ENCODE assay signal across 25 cellular contexts in genomic region chr2:164224007-164224406, GRCh38.
"Had no signal": no experiment of that assay in that cellular context is flagged by ENCODE, and none has a peak within 500 bp of the region (broad histone marks: within the 10 kb centered on the region; RNA-seq: fewer than 3 reads in every experiment).

No MANE protein-coding gene starts in this region.

- H2AFZ ChIP-seq: parathyroid adenoma had no signal

- FAIRE-seq: keratinocyte had no signal

- ATAC-seq: esophagus mucosa, gastrocnemius medialis, left lobe of liver, natural killer cell, sciatic nerve had no signal

- H3K4me3 Mint-ChIP-seq: memory B cell, natural killer cell, neural crest cell had no signal

- H3K36me3 Mint-ChIP-seq: memory B cell, natural killer cell had no signal

- H3K9me3 Mint-ChIP-seq: memory B cell, neural crest cell had no signal

- H3K4me2 ChIP-seq: smooth muscle cell had no signal

- DNase-seq: dorsolateral prefrontal cortex; effector CD4-positive, alpha-beta T cell; foreskin fibroblast; gastrocnemius medialis; head of caudate nucleus; natural killer cell; stimulated activated CD4-positive, alpha-beta T cell treated with anti-CD3 and anti-CD28 coated beads, Interleukin-12 subunit alpha, Interleukin-12 subunit beta, amount 100 ng/mL, for 4 hours; stimulated activated CD4-positive, alpha-beta T cell treated with anti-CD3 and anti-CD28 coated beads, Interleukin-1b, Interleukin-23, amount 100 ng/mL, for 48 hours; stimulated activated CD4-positive, alpha-beta T cell treated with anti-CD3 and anti-CD28 coated beads, Interleukin-4, amount 100 ng/mL, for 1 hour; stimulated activated CD8-positive, alpha-beta memory T cell treated with anti-CD3 and anti-CD28 coated beads, Interleukin-4, amount 100 ng/mL, for 48 hours; stimulated activated naive CD4-positive, alpha-beta T cell treated with Interleukin-2 at 50 U/mL for 16 hours; stomach; thyroid gland; trophoblast cell had no signal

- H3K4me1 Mint-ChIP-seq: memory B cell, natural killer cell, neural crest cell had no signal

- H3K79me2 ChIP-seq: parathyroid adenoma had no signal

- H3K9ac ChIP-seq: parathyroid adenoma had no signal

- H3K9me3 ChIP-seq: gastrocnemius medialis, stomach, thyroid gland, vagina had no signal

- H3K27ac Mint-ChIP-seq: memory B cell, natural killer cell, progenitor cell of endocrine pancreas had no signal

- H3K27ac ChIP-seq: dorsolateral prefrontal cortex, gastrocnemius medialis, parathyroid adenoma, stomach, thyroid gland, vagina had no signal

- H3K27me3 ChIP-seq: dorsolateral prefrontal cortex, gastrocnemius medialis, stomach, thyroid gland, vagina had no signal

- H3K36me3 ChIP-seq: gastrocnemius medialis, stomach, thyroid gland, vagina had no signal

- H3K4me1 ChIP-seq: gastrocnemius medialis, parathyroid adenoma, stomach, thyroid gland, vagina had no signal

- H3K4me3 ChIP-seq: dorsolateral prefrontal cortex, gastrocnemius medialis, lung, smooth muscle cell, stomach, thyroid gland, vagina had no signal
